Comparison of ENCODE assay signal across 23 cellular contexts in genomic region chr21:46482846-46483231, GRCh38. TPM values are rescaled to one million over a fixed set of nuclear protein-coding genes. Genes with fewer than 3 reads are reported as not detected.
DNase-seq lines count a peak whose midpoint lies in the region; ATAC-seq, FAIRE-seq and TF ChIP-seq lines count a peak whose summit lies in the region.
"Had no signal": no experiment of that assay in that cellular context is flagged by ENCODE, and none has a peak within 500 bp of the region (broad histone marks: within the 10 kb centered on the region; RNA-seq: fewer than 3 reads in every experiment).

No MANE protein-coding gene starts in this region.

- peaks cover 17% of the 10 kb centered on the region for H3K36me3 Mint-ChIP-seq in activated naive CD8-positive, alpha-beta T cell
- peaks cover 9% of the 10 kb centered on the region for H3K36me3 Mint-ChIP-seq in activated naive CD8-positive, alpha-beta T cell treated with anti-CD3 and anti-CD28 coated beads for 36 hours
- peaks cover 3 to 17% (median 16%) of the 10 kb centered on the region in 3 experiments; a peak in 5 of 7 replicates for H3K36me3 Mint-ChIP-seq in H9 (ENCODE audit: insufficient read depth in 1 of 3, low read depth in 3 of 3)
- peaks cover 34% of the 10 kb centered on the region for H3K36me3 Mint-ChIP-seq in effector memory CD8-positive, alpha-beta T cell (ENCODE audit: insufficient read depth)
- peaks cover 18% of the 10 kb centered on the region for H3K36me3 Mint-ChIP-seq in progenitor cell of endocrine pancreas (ENCODE audit: insufficient read depth)

- peaks cover 49% of the 10 kb centered on the region for H3K4me1 Mint-ChIP-seq in activated naive CD8-positive, alpha-beta T cell (ENCODE audit: low read depth)
- H3K4me1 Mint-ChIP-seq in activated naive CD8-positive, alpha-beta T cell treated with anti-CD3 and anti-CD28 coated beads for 36 hours = peaks cover 21% of the 10 kb centered on the region
- H3K4me1 Mint-ChIP-seq in H9 (no peaks in the 10 kb centered on the region), progenitor cell of endocrine pancreas (ENCODE audit: low read depth) (no peaks in the 10 kb centered on the region)
- H3K4me1 Mint-ChIP-seq in effector memory CD8-positive, alpha-beta T cell (ENCODE audit: low read depth in 2 of 2) = peaks cover 37 to 47% of the 10 kb centered on the region in 2 donors

- H2AFZ ChIP-seq in H9 (ENCODE audit: low read length) = no peak overlapping the region

- no peak overlapping the region for H2AK5ac ChIP-seq in H9 (ENCODE audit: insufficient read length, low read length)

- H3K4me2 ChIP-seq in H9 (ENCODE audit: insufficient read depth, insufficient read length, low read length) = no peak overlapping the region
- H3K4me2 ChIP-seq: BLaER1 had no signal

- WGBS in H9 (ENCODE audit: extremely low coverage, insufficient read length, low lambda C conversion rate) = no CpG with 5 or more reads among the region's 2 CpGs

- no peak overlapping the region for H3K56ac ChIP-seq in H9 (ENCODE audit: insufficient read length, low read depth, low read length)

- no peaks in the 10 kb centered on the region for H4K20me1 ChIP-seq in H9 (ENCODE audit: control insufficient read depth, insufficient read depth, insufficient read length)

- no peak for TF ChIP-seq CTCF in H9 (conservative IDR thresholded peaks at IDR 0.05)
- no peak for TF ChIP-seq CTCF in progenitor cell of endocrine pancreas (IDR thresholded peaks at IDR 0.05; ENCODE audit: unreplicated experiment)

- H3K79me2 ChIP-seq in H9 (ENCODE audit: insufficient read depth, low read length) = no peaks in the 10 kb centered on the region

- no peak overlapping the region for H2BK12ac ChIP-seq in H9 (ENCODE audit: insufficient read length, low read depth, low read length)

- no peak overlapping the region for H2BK120ac ChIP-seq in H9 (ENCODE audit: low read depth, low read length, poor library complexity, severe bottlenecking)

- FAIRE-seq in urothelium cell line (lab: Jason Lieb, UNC) = no peak
- FAIRE-seq: H1, HTR-8/SVneo had no signal

- H2BK15ac ChIP-seq in H9 (ENCODE audit: low read depth, low read length) = no peak overlapping the region

- H3K9ac ChIP-seq in H9 (ENCODE audit: extremely low read depth, insufficient read length, low read length) = no peak overlapping the region
- H3K9ac ChIP-seq: BLaER1 had no signal

- H4K8ac ChIP-seq in H9 (replicated peaks; ENCODE audit: insufficient read length, low read depth, low read length) = no peak overlapping the region

- H2BK5ac ChIP-seq in H9 (ENCODE audit: insufficient read length, low read length) = no peak overlapping the region

- H3K27me3 Mint-ChIP-seq in activated naive CD8-positive, alpha-beta T cell = no peaks in the 10 kb centered on the region
- no peaks in the 10 kb centered on the region for H3K27me3 Mint-ChIP-seq in activated naive CD8-positive, alpha-beta T cell treated with anti-CD3 and anti-CD28 coated beads for 36 hours
- no peaks in the 10 kb centered on the region for H3K27me3 Mint-ChIP-seq in H9 (ENCODE audit: low read depth)
- H3K27me3 Mint-ChIP-seq in effector memory CD8-positive, alpha-beta T cell = no peaks in the 10 kb centered on the region
- no peaks in the 10 kb centered on the region for H3K27me3 Mint-ChIP-seq in progenitor cell of endocrine pancreas

- H2BK20ac ChIP-seq in H9 (ENCODE audit: low read depth, low read length, poor library complexity, severe bottlenecking) = no peak overlapping the region

- no peaks in the 10 kb centered on the region for H3K79me1 ChIP-seq in H9 (ENCODE audit: insufficient read depth, low read depth, low read length, poor library complexity, severe bottlenecking)

- H3K27ac ChIP-seq in H9 (ENCODE audit: insufficient read length, low read depth, low read length) = no peak overlapping the region
- H3K27ac ChIP-seq: BLaER1 had no signal

- no peaks in the 10 kb centered on the region for H3K23me2 ChIP-seq in H9 (ENCODE audit: insufficient read length, low read depth, low read length, poor library complexity, severe bottlenecking)

- ATAC-seq in effector memory CD8-positive, alpha-beta T cell (replicated peaks) = no peak

- no peak overlapping the region for H3K18ac ChIP-seq in H9 (ENCODE audit: insufficient read length, low read depth, low read length)

- peak overlapping the region; percentile 7 for H3K27ac Mint-ChIP-seq in activated naive CD8-positive, alpha-beta T cell
- no peak overlapping the region for H3K27ac Mint-ChIP-seq in activated naive CD8-positive, alpha-beta T cell treated with anti-CD3 and anti-CD28 coated beads for 36 hours
- H3K27ac Mint-ChIP-seq in H9 (peak overlapping the region in 1 of 3 experiments; percentile 32; a peak in 2 of 7 replicates), progenitor cell of endocrine pancreas (peak overlapping the region; percentile 22)
- peak overlapping the region; percentile 70 to 92 for H3K27ac Mint-ChIP-seq in effector memory CD8-positive, alpha-beta T cell

- H4K5ac ChIP-seq in H9 (ENCODE audit: insufficient read length, low read depth, low read length) = no peak overlapping the region

- H3K4ac ChIP-seq in H9 (ENCODE audit: low read depth, low read length) = no peak overlapping the region

- H4K91ac ChIP-seq in H9 (ENCODE audit: insufficient read length, low read depth, low read length) = no peak overlapping the region

- H3K27me3 ChIP-seq in H9 (ENCODE audit: insufficient read depth, low read length) = no peaks in the 10 kb centered on the region
- H3K27me3 ChIP-seq: BLaER1, MG63 had no signal

- H3T11ph ChIP-seq in H9 (ENCODE audit: low read length) = no peak overlapping the region

- no peaks in the 10 kb centered on the region for H3K9me3 ChIP-seq in H9 (ENCODE audit: control insufficient read depth, low read depth, low read length)
- H3K9me3 ChIP-seq: BLaER1, MG63 had no signal

- DNase-seq in activated naive CD8-positive, alpha-beta T cell treated with anti-CD3 and anti-CD28 coated beads for 36 hours = no peak
- DNase-seq in H9 (no peak), progenitor cell of endocrine pancreas (ENCODE audit: low spot score, unreplicated experiment) (no peak), dermis blood vessel endothelial cell (no peak), occipital lobe (lab: John Stamatoyannopoulos, UW) (no peak), urothelium cell line (ENCODE audit: low spot score) (no peak)
- no peak for DNase-seq in effector memory CD8-positive, alpha-beta T cell
- DNase-seq: DMS79 treated with DMSO at 0.1 percent for 48 hours, IMR-90, Karpas-422, MG63, NCI-H1092, NCI-H1436 treated with DMSO at 0.1 percent for 48 hours, NCI-H2029, NCI-H2171, NCI-H526, PC-3, RPMI8226, SHP77 treated with DMSO at 0.1 percent for 48 hours had no signal

- H3K9me3 Mint-ChIP-seq in activated naive CD8-positive, alpha-beta T cell (ENCODE audit: low read depth) = no peaks in the 10 kb centered on the region
- no peaks in the 10 kb centered on the region for H3K9me3 Mint-ChIP-seq in activated naive CD8-positive, alpha-beta T cell treated with anti-CD3 and anti-CD28 coated beads for 36 hours
- H3K9me3 Mint-ChIP-seq in H9 (no peaks in the 10 kb centered on the region), progenitor cell of endocrine pancreas (ENCODE audit: low read depth) (no peaks in the 10 kb centered on the region)
- no peaks in the 10 kb centered on the region for H3K9me3 Mint-ChIP-seq in effector memory CD8-positive, alpha-beta T cell

- H3K23ac ChIP-seq in H9 (ENCODE audit: insufficient read length, low read depth, low read length) = no peak overlapping the region

- no peaks in the 10 kb centered on the region for H3K4me1 ChIP-seq in H9 (ENCODE audit: insufficient read depth, low read length)
- H3K4me1 ChIP-seq: BLaER1 had no signal

- peak overlapping the region; percentile 47; the same call in 1 of the 2 replicates for H3K14ac ChIP-seq in H9 (ENCODE audit: insufficient read depth, low read length)

- no peak overlapping the region for H3K4me3 Mint-ChIP-seq in activated naive CD8-positive, alpha-beta T cell
- no peak overlapping the region for H3K4me3 Mint-ChIP-seq in activated naive CD8-positive, alpha-beta T cell treated with anti-CD3 and anti-CD28 coated beads for 36 hours
- no peak overlapping the region for H3K4me3 Mint-ChIP-seq in H9
- H3K4me3 Mint-ChIP-seq in effector memory CD8-positive, alpha-beta T cell = peak overlapping the region; percentile 4 to 50
- H3K4me3 Mint-ChIP-seq in progenitor cell of endocrine pancreas (ENCODE audit: low read depth) = no peak overlapping the region

RNA-seq across cellular contexts. Expression of gene DIP2A, which starts 24.1 kb away (rescaled TPM):
- total RNA-seq in activated naive CD8-positive, alpha-beta T cell treated with anti-CD3 and anti-CD28 coated beads for 36 hours = 10 to 100 TPM; 19.0 to 21.2 TPM
- total RNA-seq in H9 (2021) = 23.0 and 25.2 TPM in 2 replicates
- total RNA-seq in progenitor cell of endocrine pancreas = 70.2 and 70.7 TPM in 2 replicates
- 43.6 and 49.5 TPM in 2 replicates for total RNA-seq in dermis blood vessel endothelial cell
- total RNA-seq in occipital lobe = 26.8 TPM

Comparison
In these comparisons a context has a peak if more than half of its experiments do, and no peak if none do; other contexts are left out.
1. H3K4me3 Mint-ChIP-seq: peak in effector memory CD8-positive, alpha-beta T cell (2 of 2); none in activated naive CD8-positive, alpha-beta T cell (single experiment), activated naive CD8-positive, alpha-beta T cell treated with anti-CD3 and anti-CD28 coated beads for 36 hours (single experiment), H9 (0 of 2) and progenitor cell of endocrine pancreas (single experiment).